In the genomic region with DNA sequence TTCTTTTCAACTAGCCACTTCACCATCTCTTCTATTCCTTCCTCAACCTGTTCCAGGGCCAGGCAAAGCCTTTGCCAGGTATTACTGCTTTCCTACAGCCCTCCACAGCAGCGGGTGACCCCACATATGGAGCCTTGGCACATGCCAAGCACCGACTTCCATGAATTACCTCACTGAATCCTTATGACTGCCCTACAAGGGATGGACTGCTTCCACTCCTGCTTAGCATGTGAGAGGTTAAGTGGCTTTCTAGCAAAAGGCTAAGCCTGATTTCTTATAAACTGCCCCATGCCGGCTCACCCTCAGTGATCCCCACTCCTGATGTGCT, we compare ENCODE assay signal across 11 cellular contexts. TPM values are rescaled to one million over a fixed set of nuclear protein-coding genes. Genes with fewer than 3 reads are reported as not detected.
A peak's percentile ranks its signal among the peaks of the same experiment; 100 is the strongest.
DNase-seq lines count a peak whose midpoint lies in the region; ATAC-seq, FAIRE-seq and TF ChIP-seq lines count a peak whose summit lies in the region.
"Had no signal": no experiment of that assay in that cellular context is flagged by ENCODE, and none has a peak within 500 bp of the region (broad histone marks: within the 10 kb centered on the region; RNA-seq: fewer than 3 reads in every experiment).

No MANE protein-coding gene starts in this region.

- H3K27me3 ChIP-seq in endothelial cell of umbilical vein (ENCODE audit: control insufficient read depth in 2 of 2, insufficient read depth in 2 of 2, low read length in 2 of 2) (no peaks in the 10 kb centered on the region), mucosa of stomach (ENCODE audit: control insufficient read depth, insufficient read depth, low read length) (no peaks in the 10 kb centered on the region), tibial nerve (no peaks in the 10 kb centered on the region)

- dilution Hi-C loops in endothelial cell of umbilical vein (cut with MboI; ENCODE audit: extremely low pct_ligation_motif_present, low sequenced_read_pairs): no loop called here

- H3K36me3 ChIP-seq in endothelial cell of umbilical vein (ENCODE audit: control insufficient read depth in 2 of 2, extremely low read depth in 1 of 2, insufficient read depth in 2 of 2, low read length in 2 of 2) (no peaks in the 10 kb centered on the region), mucosa of stomach (ENCODE audit: control insufficient read depth, insufficient read depth, low read length) (no peaks in the 10 kb centered on the region), tibial nerve (peaks cover 4 to 95% (median 5%) of the 10 kb centered on the region in 3 donors), OCI-LY7 (ENCODE audit: insufficient read depth, low read length) (no peaks in the 10 kb centered on the region)

- H4K20me1 ChIP-seq in endothelial cell of umbilical vein (replicated peaks; ENCODE audit: control insufficient read depth, extremely low read depth, insufficient read depth, low read length) (no peaks in the 10 kb centered on the region), OCI-LY7 (ENCODE audit: insufficient read depth, low read length) (no peaks in the 10 kb centered on the region)

- no peaks in the 10 kb centered on the region for H3K9me1 ChIP-seq in endothelial cell of umbilical vein (replicated peaks; ENCODE audit: control insufficient read depth, extremely low read depth, insufficient read depth, low read length)

- 77 to 84% methylated on average over 3 of the region's 3 CpGs for WGBS in tibial nerve, 2 donors

- POLR2A ChIA-PET in RWPE1 (lab: Yijun Ruan, JAX; ENCODE audit: low non-redundant PET): no interaction called here
- POLR2A ChIA-PET in endothelial cell of umbilical vein (lab: Charles Lee): no interaction called here
- POLR2A ChIA-PET in OCI-LY7 (lab: Charles Lee): no interaction called here

- H3K79me2 ChIP-seq in endothelial cell of umbilical vein (ENCODE audit: control insufficient read depth, insufficient read depth, low read length) (no peaks in the 10 kb centered on the region), OCI-LY7 (ENCODE audit: insufficient read depth, low read depth, low read length) (no peaks in the 10 kb centered on the region)

- CTCF ChIA-PET in RWPE1 (lab: Yijun Ruan, JAX) (no interaction called here), endothelial cell of umbilical vein (lab: Charles Lee) (interaction anchor here (2.2 to 2.3 kb wide), 2 partner anchors 27 to 88 kb away, joined by 7 to 9 read pairs; no protein-coding TSS in a partner anchor), OCI-LY7 (lab: Charles Lee; ENCODE audit: unreplicated experiment) (no interaction called here)

- H2AFZ ChIP-seq in endothelial cell of umbilical vein (ENCODE audit: low read depth, low read length): peak overlapping the region; percentile 76
- H2AFZ ChIP-seq in OCI-LY7 (ENCODE audit: low read length): no peak overlapping the region

- H3K9me3 ChIP-seq in endothelial cell of umbilical vein (replicated peaks; ENCODE audit: control insufficient read depth, insufficient read depth, low read length) (no peaks in the 10 kb centered on the region), mucosa of stomach (ENCODE audit: control insufficient read depth, low read length) (no peaks in the 10 kb centered on the region), tibial nerve (no peaks in the 10 kb centered on the region), OCI-LY7 (ENCODE audit: low read length) (no peaks in the 10 kb centered on the region)

- TF ChIP-seq CTCF in RWPE1 (conservative IDR thresholded peaks at IDR 0.05; ENCODE audit: low read depth) (no peak), endothelial cell of umbilical vein (IDR thresholded peaks at IDR 0.05; ENCODE audit: extremely low read depth in 1 of 2, insufficient read depth in 1 of 2, low read depth in 1 of 2, low read length in 2 of 2) (no peak), tibial nerve (IDR thresholded peaks at IDR 0.05) (no peak), OCI-LY7 (conservative IDR thresholded peaks at IDR 0.05; ENCODE audit: low read length) (no peak)

- H3K4me2 ChIP-seq in endothelial cell of umbilical vein (ENCODE audit: insufficient read depth, low read length) (peak overlapping the region; percentile 62), OCI-LY7 (ENCODE audit: low read length) (no peak overlapping the region)

- H3K27ac ChIP-seq in RWPE1 (peak overlapping the region; percentile 70), endothelial cell of umbilical vein (ENCODE audit: insufficient read depth, low read depth, low read length) (peak overlapping the region; percentile 96), tibial nerve (peak overlapping the region in 3 of 4 donors; percentile 65 to 75 (median 67)), OCI-LY7 (ENCODE audit: low read depth, low read length, poor library complexity, severe bottlenecking) (no peak overlapping the region)

- ATAC-seq in HG03460 (IDR thresholded peaks at IDR 0.05; ENCODE audit: unreplicated experiment): no peak
- ATAC-seq: stimulated activated effector memory CD8-positive, alpha-beta T cell treated with anti-CD3 and anti-CD28 coated beads, Interleukin-12 subunit alpha, Interleukin-12 subunit beta, amount 100 ng/mL, for 72 hours had no signal

- H3K9ac ChIP-seq in endothelial cell of umbilical vein (replicated peaks; ENCODE audit: extremely low read depth, insufficient read depth, low read length) (peak overlapping the region; percentile 62), mucosa of stomach (ENCODE audit: low read length) (peak overlapping the region; percentile 3)

- no peak overlapping the region for H3K4me3 ChIP-seq in endothelial cell of umbilical vein (replicated peaks in 1 of 3; ENCODE audit: insufficient read depth in 1 of 3, low read depth in 1 of 3, low read length in 3 of 3)
- no peak overlapping the region for H3K4me3 ChIP-seq in mucosa of stomach (ENCODE audit: low read length)
- H3K4me3 ChIP-seq in tibial nerve: no peak overlapping the region
- H3K4me3 ChIP-seq in OCI-LY7 (ENCODE audit: low read depth, low read length, poor library complexity, severe bottlenecking): no peak overlapping the region

- TF ChIP-seq EP300 in tibial nerve (IDR thresholded peaks at IDR 0.05): no peak

- DNase-seq in RWPE1 (ENCODE audit: low spot score) (no peak), endothelial cell of umbilical vein (ENCODE audit: low read depth, low spot score) (no peak), tibial nerve (ENCODE audit: low spot score in 2 of 2) (no peak), OCI-LY7 (ENCODE audit: low spot score) (no peak), T-helper 2 cell (no peak), MV-4-11 (lab: John Stamatoyannopoulos, UW) (no peak)
- DNase-seq: CD4-positive, CD25-positive, alpha-beta regulatory T cell; NCI-H82 had no signal

- intact Hi-C loops in endothelial cell of umbilical vein (cut with micrococcal nuclease): loop anchor here (1.0 kb wide), 4 partner anchors 26 to 88 kb away; no protein-coding TSS in a partner anchor
- intact Hi-C loops in OCI-LY7 (cut with micrococcal nuclease; ENCODE audit: unreplicated experiment): no loop called here

- H3K4me1 ChIP-seq in endothelial cell of umbilical vein (ENCODE audit: control insufficient read depth, extremely low read depth, insufficient read depth, low read length) (peaks cover 30% of the 10 kb centered on the region), mucosa of stomach (ENCODE audit: control insufficient read depth, insufficient read depth, low read length) (peaks cover 11% of the 10 kb centered on the region), tibial nerve (peaks cover 0 to 17% (median 0%) of the 10 kb centered on the region in 4 donors), OCI-LY7 (ENCODE audit: insufficient read depth, low read length, poor library complexity, severe bottlenecking) (no peaks in the 10 kb centered on the region)

- no peak for FAIRE-seq in endothelial cell of umbilical vein (lab: Jason Lieb, UNC)

- BruUV-seq in endothelial cell of umbilical vein (replicated peaks; lab: Mats Ljungman, UMichigan): TSS peak; percentile 98
- no TSS peak for BruUV-seq in OCI-LY7 (replicated peaks; lab: Mats Ljungman, UMichigan)

- no peak for TF ChIP-seq POLR2A in endothelial cell of umbilical vein (IDR thresholded peaks at IDR 0.05; ENCODE audit: low read depth, low read length)
- no peak for TF ChIP-seq POLR2A in tibial nerve (IDR thresholded peaks at IDR 0.05)

- H3K9me2 ChIP-seq in OCI-LY7 (ENCODE audit: insufficient read depth, low read length): no peaks in the 10 kb centered on the region

TF ChIP-seq in endothelial cell of umbilical vein, 7 proteins besides CTCF, POLR2A, EP300 and RAD21:
- TF ChIP-seq JUN (IDR thresholded peaks at IDR 0.05; ENCODE audit: borderline replicate concordance, insufficient read depth, insufficient read length, low read depth) (no peak), POLR2AphosphoS5 (IDR thresholded peaks at IDR 0.05; ENCODE audit: insufficient read depth, low read depth, low read length) (peak; percentile 5)

RNA-seq across cellular contexts. Expression of a gene that starts 44.0 kb away (rescaled TPM):
- total RNA-seq in endothelial cell of umbilical vein (70.4 and 122 TPM in 2 replicates), tibial nerve (100 to 1,000 TPM; 113 to 150 (median 128) TPM), OCI-LY7 (2022) (103 and 105 TPM in 2 replicates)
- polyA plus RNA-seq in endothelial cell of umbilical vein: 84.8 and 91.1 TPM in 2 replicates
- 102 and 105 TPM in 2 replicates for polyA plus RNA-seq in endothelial cell of umbilical vein (2011; cell fraction: cytosol; rRNA removed)
- 49.1 and 58.9 TPM in 2 replicates for polyA plus RNA-seq in endothelial cell of umbilical vein (2011; cell fraction: nucleus; rRNA removed)
- 192 and 244 TPM in 2 replicates for polyA plus RNA-seq in endothelial cell of umbilical vein (2012)
- 67.0 and 86.1 TPM in 2 replicates for polyA minus RNA-seq in endothelial cell of umbilical vein
- 12.6 TPM for polyA minus RNA-seq in endothelial cell of umbilical vein (2011; cell fraction: cytosol; rRNA and poly(A)+ RNA removed)
- 32.6 and 32.8 TPM in 2 replicates for polyA minus RNA-seq in endothelial cell of umbilical vein (2011; cell fraction: nucleus; rRNA and poly(A)+ RNA removed)
- 22.3 and 23.1 TPM in 2 replicates for total RNA-seq in OCI-LY7 (2014; rRNA removed; shearing (Covaris generic))
